ENCODE assay signal across 9 cellular contexts in genomic region chr19:15107056-15108010, GRCh38. TPM values are rescaled to one million over a fixed set of nuclear protein-coding genes. Genes with fewer than 3 reads are reported as not detected.
DNase-seq lines count a peak whose midpoint lies in the region; ATAC-seq, FAIRE-seq and TF ChIP-seq lines count a peak whose summit lies in the region.
"Had no signal": no experiment of that assay in that cellular context is flagged by ENCODE, and none has a peak within 500 bp of the region (broad histone marks: within the 10 kb centered on the region; RNA-seq: fewer than 3 reads in every experiment).

Gene SYDE1, plus strand, starts transcription at chr19:15107401. Its CDS starts 33 bp downstream, at chr19:15107434.

- no peak for ATAC-seq in GM19035 (IDR thresholded peaks at IDR 0.05; ENCODE audit: unreplicated experiment)

- no peaks in the 10 kb centered on the region for H3K27me3 ChIP-seq in SK-N-SH (ENCODE audit: insufficient read depth)
- no peaks in the 10 kb centered on the region for H3K27me3 ChIP-seq in endothelial cell of umbilical vein (ENCODE audit: control insufficient read depth in 2 of 2, insufficient read depth in 2 of 2, low read length in 2 of 2)

- peak; percentile 75 for TF ChIP-seq POLR2A in endothelial cell of umbilical vein (IDR thresholded peaks at IDR 0.05; ENCODE audit: low read depth, low read length)

- TF ChIP-seq EP300 in SK-N-SH (IDR thresholded peaks at IDR 0.05; ENCODE audit: borderline replicate concordance in 1 of 2, low read depth in 1 of 2, low read length in 1 of 2) = no peak

- WGBS in SK-N-SH (ENCODE audit: low lambda C conversion rate) = 1% methylated on average over 39 of the region's 78 CpGs

- peaks cover 14 to 33% of the 10 kb centered on the region in 2 experiments for H3K36me3 ChIP-seq in SK-N-SH (replicated peaks in 1 of 2; ENCODE audit: control insufficient read depth in 1 of 2, insufficient read depth in 2 of 2, low read length in 1 of 2)
- H3K36me3 ChIP-seq in endothelial cell of umbilical vein (ENCODE audit: control insufficient read depth in 2 of 2, extremely low read depth in 1 of 2, insufficient read depth in 2 of 2, low read length in 2 of 2) = peaks cover 17 to 21% of the 10 kb centered on the region in 2 experiments

- H3K9me3 ChIP-seq in SK-N-SH (no peaks in the 10 kb centered on the region), endothelial cell of umbilical vein (replicated peaks; ENCODE audit: control insufficient read depth, insufficient read depth, low read length) (no peaks in the 10 kb centered on the region)

- no peak for TF ChIP-seq RAD21 in SK-N-SH (IDR thresholded peaks at IDR 0.05; ENCODE audit: low read length)

- H3K27ac ChIP-seq in SK-N-SH (ENCODE audit: low read depth in 2 of 2, low read length in 1 of 2) = peak within 1 kb of the TSS; percentile 62 to 67
- H3K27ac ChIP-seq in endothelial cell of umbilical vein (ENCODE audit: insufficient read depth, low read depth, low read length) = peak within 1 kb of the TSS; percentile 60
- peak within 1 kb of the TSS; percentile 35 for H3K27ac ChIP-seq in substantia nigra (ENCODE audit: low read depth, low read length, poor library complexity, severe bottlenecking)
- H3K27ac ChIP-seq: HL-60 had no signal

- TF ChIP-seq CTCF in SK-N-SH (IDR thresholded peaks at IDR 0.05) (no peak), endothelial cell of umbilical vein (IDR thresholded peaks at IDR 0.05; ENCODE audit: extremely low read depth in 1 of 2, insufficient read depth in 1 of 2, low read depth in 1 of 2, low read length in 2 of 2) (no peak)

- peak within 1 kb of the TSS; percentile 97 for H3K9ac ChIP-seq in SK-N-SH
- H3K9ac ChIP-seq in endothelial cell of umbilical vein (replicated peaks; ENCODE audit: extremely low read depth, insufficient read depth, low read length) = peak within 1 kb of the TSS; percentile 79

- H3K9me1 ChIP-seq in endothelial cell of umbilical vein (replicated peaks; ENCODE audit: control insufficient read depth, extremely low read depth, insufficient read depth, low read length) = no peaks in the 10 kb centered on the region

- dilution Hi-C loops in endothelial cell of umbilical vein (cut with MboI; ENCODE audit: extremely low pct_ligation_motif_present, low sequenced_read_pairs) = no loop called here

- H2AFZ ChIP-seq in SK-N-SH (ENCODE audit: low read depth) (peak within 1 kb of the TSS; percentile 89), endothelial cell of umbilical vein (ENCODE audit: low read depth, low read length) (peak within 1 kb of the TSS; percentile 100)

- DNase-seq in EH (ENCODE audit: low read depth) (peak; percentile 87), SK-N-SH (peak; percentile 88), endothelial cell of umbilical vein (ENCODE audit: low read depth, low spot score) (peak; percentile 26), midbrain (lab: John Stamatoyannopoulos, UW) (peak; percentile 4), substantia nigra (lab: John Stamatoyannopoulos, UW) (no peak), NCI-H1092 treated with DMSO at 0.1 percent for 48 hours (lab: John Stamatoyannopoulos, UW) (no peak), NCI-H128 (lab: John Stamatoyannopoulos, UW; ENCODE audit: unreplicated experiment) (no peak)

- FAIRE-seq in endothelial cell of umbilical vein (lab: Jason Lieb, UNC) = peak; percentile 61

- POLR2A ChIA-PET in SK-N-SH (lab: Yijun Ruan, JAX) = interaction anchor here (1.6 to 2.1 kb wide), 2 partner anchors 17 to 18 kb away, joined by 4 to 7 read pairs; a partner anchor contains a TSS
- POLR2A ChIA-PET in endothelial cell of umbilical vein (lab: Charles Lee) = no interaction called here

- no peaks in the 10 kb centered on the region for H3K9me2 ChIP-seq in SK-N-SH

- H3K79me2 ChIP-seq in SK-N-SH (ENCODE audit: insufficient read depth) = peaks cover 28% of the 10 kb centered on the region
- peaks cover 19% of the 10 kb centered on the region for H3K79me2 ChIP-seq in endothelial cell of umbilical vein (ENCODE audit: control insufficient read depth, insufficient read depth, low read length)

- H3K4me1 ChIP-seq in SK-N-SH (ENCODE audit: control insufficient read depth in 1 of 2, insufficient read depth in 2 of 2, low read depth in 1 of 2, low read length in 1 of 2) = peaks cover 0 to 9% of the 10 kb centered on the region in 2 experiments; a peak in 1 of 4 replicates
- H3K4me1 ChIP-seq in endothelial cell of umbilical vein (ENCODE audit: control insufficient read depth, extremely low read depth, insufficient read depth, low read length) = peaks cover 8% of the 10 kb centered on the region

- H3F3A ChIP-seq in SK-N-SH (replicated peaks; ENCODE audit: insufficient read depth) = peaks cover 2% of the 10 kb centered on the region

- H3K4me3 ChIP-seq in SK-N-SH (ENCODE audit: low read depth in 2 of 2, low read length in 1 of 2) (peak within 1 kb of the TSS; percentile 75 to 79), endothelial cell of umbilical vein (replicated peaks in 1 of 3; ENCODE audit: insufficient read depth in 1 of 3, low read depth in 1 of 3, low read length in 3 of 3) (peak within 1 kb of the TSS; percentile 82 to 93 (median 93))

- intact Hi-C loops in endothelial cell of umbilical vein (cut with micrococcal nuclease) = loop anchor here (1.0 to 10.0 kb wide), 6 partner anchors 18 to 1077 kb away; partner anchors contain the start of genes AKAP8, AKAP8L, FAM32A and TECR

- no peaks in the 10 kb centered on the region for H4K20me1 ChIP-seq in SK-N-SH (ENCODE audit: insufficient read depth)
- H4K20me1 ChIP-seq in endothelial cell of umbilical vein (replicated peaks; ENCODE audit: control insufficient read depth, extremely low read depth, insufficient read depth, low read length) = no peaks in the 10 kb centered on the region

- no TSS peak for BruUV-seq in endothelial cell of umbilical vein (replicated peaks; lab: Mats Ljungman, UMichigan)

- H3K4me2 ChIP-seq in SK-N-SH (peak within 1 kb of the TSS; percentile 87), endothelial cell of umbilical vein (ENCODE audit: insufficient read depth, low read length) (peak within 1 kb of the TSS; percentile 97)

- CTCF ChIA-PET in SK-N-SH (lab: Yijun Ruan, JAX) (interaction anchor here (0.6 to 2.9 kb wide), 3 partner anchors 11 to 70 kb away, joined by 3 to 16 read pairs (median 4); no protein-coding TSS in a partner anchor), endothelial cell of umbilical vein (lab: Charles Lee) (interaction anchor here (0.8 to 1.3 kb wide), 2 partner anchors 15 to 17 kb away, joined by 3 to 7 read pairs; a partner anchor contains a TSS)

TF ChIP-seq in endothelial cell of umbilical vein, 7 proteins besides CTCF, POLR2A, EP300 and RAD21:
- TF ChIP-seq EZH2 (IDR thresholded peaks at IDR 0.05; ENCODE audit: borderline replicate concordance, low read depth, low read length, severe bottlenecking) (no peak), POLR2AphosphoS5 (IDR thresholded peaks at IDR 0.05; ENCODE audit: insufficient read depth, low read depth, low read length) (peak; percentile 61)
TF ChIP-seq in endothelial cell of umbilical vein: peak in this region for 1.

RNA-seq across cellular contexts. Expression of gene SYDE1, which starts in this region (rescaled TPM):
- 40.6 and 44.1 TPM in 2 replicates for polyA plus RNA-seq in SK-N-SH (2012; rRNA removed)
- 14.8 and 25.3 TPM in 2 replicates for polyA plus RNA-seq in SK-N-SH (2012; cell fraction: cytosol; rRNA removed)
- polyA plus RNA-seq in SK-N-SH (2012; cell fraction: nucleus; rRNA removed) = 69.9 and 87.2 TPM in 2 replicates
- total RNA-seq in endothelial cell of umbilical vein = 35.3 and 38.2 TPM in 2 replicates
- polyA plus RNA-seq in endothelial cell of umbilical vein = 33.1 and 40.1 TPM in 2 replicates
- polyA plus RNA-seq in endothelial cell of umbilical vein (2011; cell fraction: cytosol; rRNA removed) = 16.2 and 20.1 TPM in 2 replicates
- 36.6 and 47.6 TPM in 2 replicates for polyA plus RNA-seq in endothelial cell of umbilical vein (2011; cell fraction: nucleus; rRNA removed)
- 14.9 and 17.7 TPM in 2 replicates for polyA plus RNA-seq in endothelial cell of umbilical vein (2012)
- polyA minus RNA-seq in endothelial cell of umbilical vein = 14.3 and 18.3 TPM in 2 replicates
- 33.7 TPM for polyA minus RNA-seq in endothelial cell of umbilical vein (2011; cell fraction: cytosol; rRNA and poly(A)+ RNA removed)
- 9.8 and 16.8 TPM in 2 replicates for polyA minus RNA-seq in endothelial cell of umbilical vein (2011; cell fraction: nucleus; rRNA and poly(A)+ RNA removed)

Comparison
In these comparisons a context has a peak if more than half of its experiments do, and no peak if none do; other contexts are left out.
1. DNase-seq: peak in EH (single experiment), SK-N-SH (single experiment), endothelial cell of umbilical vein (single experiment) and midbrain (single experiment); none in substantia nigra (0 of 49), NCI-H1092 treated with DMSO at 0.1 percent for 48 hours (single experiment) and NCI-H128 (single experiment).
2. Peak in every context shown above with its lines, with median percentiles within 50 percentile points of each other: H3K27ac ChIP-seq.